8 cellular contexts compared by ENCODE assay signal in the genomic region with DNA sequence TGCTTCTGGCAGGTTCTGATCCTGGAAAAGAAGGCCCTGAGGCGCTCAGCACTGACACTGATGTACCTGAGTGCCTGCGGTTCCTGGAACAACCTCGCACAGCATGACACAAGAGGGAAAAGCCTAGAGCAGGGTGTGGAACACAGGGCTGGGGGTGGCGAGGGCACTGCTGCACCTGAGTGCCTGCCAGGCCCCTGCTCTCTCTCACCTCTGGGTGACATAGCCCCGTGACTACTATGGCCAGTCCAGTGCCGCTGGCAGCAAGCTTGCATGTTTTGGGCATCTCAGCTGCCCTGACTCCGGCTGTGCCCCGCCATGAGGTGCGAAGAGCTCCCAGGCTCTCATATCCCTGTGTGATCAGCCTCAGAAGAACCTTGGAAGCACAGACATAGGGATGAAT.
"Had no signal": no experiment of that assay in that cellular context is flagged by ENCODE, and none has a peak within 500 bp of the region (broad histone marks: within the 10 kb centered on the region; RNA-seq: fewer than 3 reads in every experiment).

No MANE protein-coding gene starts in this region.

- H3K4me3 Mint-ChIP-seq: H9, IgD-negative memory B cell had no signal

- H3K27ac Mint-ChIP-seq: IgD-negative memory B cell had no signal

- H3K27me3 Mint-ChIP-seq: IgD-negative memory B cell had no signal

- ATAC-seq: HepG2 had no signal

- H3K9ac ChIP-seq: GM23248 had no signal

- DNase-seq: GM23248, GOT3, H9, HCEC 1CT, KBM-7 had no signal

- H3K27ac ChIP-seq: GM23248, HL-60 had no signal

- H3K4me3 ChIP-seq: GM23248 had no signal

- H3K36me3 Mint-ChIP-seq: IgD-negative memory B cell had no signal

- H3K4me1 Mint-ChIP-seq: IgD-negative memory B cell had no signal

- H2AFZ ChIP-seq: GM23248 had no signal
